Comparison of ENCODE assay signal across 7 cellular contexts in genomic region chr20:5503552-5503951, GRCh38.
DNase-seq lines count a peak whose midpoint lies in the region; ATAC-seq and TF ChIP-seq lines count a peak whose summit lies in the region.
"Not testable (repeated sequence)": the region's sequence is repeated elsewhere in the genome, so short reads cannot be mapped to it uniquely, and the experiment has no call there.

No MANE protein-coding gene starts in this region.

- POLR2A ChIA-PET in WTC11 (lab: Charles Lee) = not testable (repeated sequence)

- H2AFZ ChIP-seq in parathyroid adenoma = peak overlapping the region; percentile 96

- not testable (repeated sequence) for H3K27me3 ChIP-seq in parathyroid adenoma (ENCODE audit: control insufficient read depth, insufficient read depth, low read length); subcutaneous abdominal adipose tissue (ENCODE audit: control insufficient read depth in 5 of 5, insufficient read depth in 4 of 5, low read length in 5 of 5)

- not testable (repeated sequence) for DNase-seq in CD14-positive monocyte (ENCODE audit: low spot score); WTC11 (ENCODE audit: low spot score); choroid plexus epithelial cell (ENCODE audit: low read depth); fibroblast of villous mesenchyme (ENCODE audit: low read depth); left colon

- not testable (repeated sequence) for H3K9me3 ChIP-seq in parathyroid adenoma (ENCODE audit: control insufficient read depth, low read length); subcutaneous abdominal adipose tissue (ENCODE audit: control insufficient read depth in 5 of 5, low read length in 5 of 5)

- intact Hi-C loops in CD14-positive monocyte (cut with micrococcal nuclease); left colon (cut with DNase I, micrococcal nuclease): not testable (repeated sequence)

- not testable (repeated sequence) for TF ChIP-seq CTCF in CD14-positive monocyte (IDR thresholded peaks at IDR 0.05); WTC11 (IDR thresholded peaks at IDR 0.05); choroid plexus epithelial cell (conservative IDR thresholded peaks at IDR 0.05; ENCODE audit: low read depth, low read length); fibroblast of villous mesenchyme (IDR thresholded peaks at IDR 0.05; ENCODE audit: insufficient read depth, low read depth, low read length); parathyroid adenoma (IDR thresholded peaks at IDR 0.05)

- H3K4me3 ChIP-seq in choroid plexus epithelial cell (ENCODE audit: low read depth, low read length) = peak overlapping the region; percentile 78
- peak overlapping the region; percentile 55 for H3K4me3 ChIP-seq in fibroblast of villous mesenchyme (ENCODE audit: low read depth, low read length)
- not testable (repeated sequence) for H3K4me3 ChIP-seq in parathyroid adenoma (ENCODE audit: low read depth, low read length)
- peak overlapping the region in 4 of 5 donors; percentile 75 to 89 (median 84) for H3K4me3 ChIP-seq in subcutaneous abdominal adipose tissue (ENCODE audit: low read depth in 1 of 5, low read length in 5 of 5)

- H3K36me3 Mint-ChIP-seq in CD14-positive monocyte, WTC11: not testable (repeated sequence)

- H3K4me1 ChIP-seq in parathyroid adenoma; subcutaneous abdominal adipose tissue (ENCODE audit: control insufficient read depth in 5 of 5, insufficient read depth in 5 of 5, low read length in 5 of 5): not testable (repeated sequence)

- not testable (repeated sequence) for H3K4me1 Mint-ChIP-seq in CD14-positive monocyte, WTC11

- H3K27ac Mint-ChIP-seq in CD14-positive monocyte, WTC11: not testable (repeated sequence)

- ATAC-seq in WTC11 = not testable (repeated sequence)
- ATAC-seq in left colon = peak; percentile 39

- H3K27ac ChIP-seq in parathyroid adenoma (peak overlapping the region; percentile 74), subcutaneous abdominal adipose tissue (ENCODE audit: low read depth, low read length) (peak overlapping the region; percentile 57)

- H3K9ac ChIP-seq in parathyroid adenoma = not testable (repeated sequence)
- peak overlapping the region in 2 of 5 donors; percentile 81 to 90 for H3K9ac ChIP-seq in subcutaneous abdominal adipose tissue (ENCODE audit: low read length in 5 of 5)

- not testable (repeated sequence) for H3K27me3 Mint-ChIP-seq in CD14-positive monocyte (ENCODE audit: low read depth in 3 of 3); WTC11 (ENCODE audit: low read depth)

- not testable (repeated sequence) for H3K36me3 ChIP-seq in parathyroid adenoma (ENCODE audit: control insufficient read depth, insufficient read depth, low read length); subcutaneous abdominal adipose tissue (ENCODE audit: control insufficient read depth in 5 of 5, insufficient read depth in 5 of 5, low read length in 5 of 5)

- not testable (repeated sequence) for H3K4me2 ChIP-seq in parathyroid adenoma (ENCODE audit: low read length)

- H3K79me2 ChIP-seq in parathyroid adenoma = not testable (repeated sequence)

- peak overlapping the region; percentile 79 to 92 for H3K4me3 Mint-ChIP-seq in CD14-positive monocyte
- H3K4me3 Mint-ChIP-seq in WTC11 = peak overlapping the region; percentile 62

- CTCF ChIA-PET in WTC11 (lab: Charles Lee) = not testable (repeated sequence)

- not testable (repeated sequence) for H3K9me3 Mint-ChIP-seq in CD14-positive monocyte, WTC11
